ENCODE assay signal across 25 cellular contexts in the genomic region with DNA sequence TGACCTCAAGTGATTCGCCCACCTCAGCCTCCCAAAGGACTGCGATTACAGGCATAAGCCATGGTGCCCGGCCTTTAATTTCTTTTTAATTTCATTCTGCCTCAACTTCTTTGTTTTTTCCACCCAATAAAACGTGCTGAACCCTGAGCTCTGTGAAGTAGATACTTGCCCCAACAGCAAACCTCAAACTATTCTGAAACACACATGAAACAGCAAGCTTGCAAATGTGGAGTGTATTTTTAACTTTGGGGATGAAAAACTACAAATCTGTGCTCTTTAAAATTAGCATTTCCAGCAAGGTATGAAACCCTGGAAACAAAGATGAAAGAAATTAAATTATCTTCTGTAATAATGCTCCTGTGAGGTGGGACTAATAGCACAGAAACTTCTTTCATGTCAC.
"Had no signal": no experiment of that assay in that cellular context is flagged by ENCODE, and none has a peak within 500 bp of the region (broad histone marks: within the 10 kb centered on the region; RNA-seq: fewer than 3 reads in every experiment).

No MANE protein-coding gene starts in this region.

- H3K4me3 ChIP-seq: colonic mucosa, coronary artery, dorsolateral prefrontal cortex, esophagus muscularis mucosa, esophagus squamous epithelium, gastrocnemius medialis, gastroesophageal sphincter, heart left ventricle, heart right ventricle, hepatocyte had no signal

- H3K27ac ChIP-seq: colonic mucosa, coronary artery, dorsolateral prefrontal cortex, epithelial cell of prostate, esophagus muscularis mucosa, esophagus squamous epithelium, foreskin keratinocyte, gastrocnemius medialis, gastroesophageal sphincter, heart left ventricle, heart right ventricle, hepatocyte had no signal

- H2AFZ ChIP-seq: hepatocyte had no signal

- DNase-seq: colonic mucosa; cortex of kidney; dermis blood vessel endothelial cell; dorsolateral prefrontal cortex; effector CD4-positive, alpha-beta T cell; effector CD8-positive, alpha-beta T cell; effector memory CD4-positive, alpha-beta T cell; effector memory CD8-positive, alpha-beta T cell; endodermal cell; erythroblast; esophagus squamous epithelium; foreskin fibroblast; foreskin keratinocyte; foreskin melanocyte; gastrocnemius medialis; glutamatergic neuron; head of caudate nucleus; heart left ventricle; heart right ventricle had no signal

- H3K36me3 ChIP-seq: colonic mucosa, esophagus muscularis mucosa, esophagus squamous epithelium, gastrocnemius medialis, gastroesophageal sphincter, heart left ventricle, heart right ventricle had no signal

- H3K4me1 ChIP-seq: colonic mucosa, esophagus muscularis mucosa, foreskin keratinocyte, gastroesophageal sphincter had no signal

- ATAC-seq: effector memory CD8-positive, alpha-beta T cell; esophagus mucosa; foreskin keratinocyte; gastrocnemius medialis; gastroesophageal sphincter; heart left ventricle; heart right ventricle had no signal

- H3K79me2 ChIP-seq: hepatocyte had no signal

- H3K4me2 ChIP-seq: hepatocyte had no signal

- H3K9me3 ChIP-seq: colonic mucosa, esophagus muscularis mucosa, esophagus squamous epithelium, gastrocnemius medialis, gastroesophageal sphincter, heart left ventricle, heart right ventricle had no signal

- H3K27me3 ChIP-seq: colonic mucosa, dorsolateral prefrontal cortex, esophagus muscularis mucosa, gastrocnemius medialis, gastroesophageal sphincter, heart left ventricle, heart right ventricle, hepatocyte had no signal
